8 cellular contexts compared by ENCODE assay signal in the genomic region with DNA sequence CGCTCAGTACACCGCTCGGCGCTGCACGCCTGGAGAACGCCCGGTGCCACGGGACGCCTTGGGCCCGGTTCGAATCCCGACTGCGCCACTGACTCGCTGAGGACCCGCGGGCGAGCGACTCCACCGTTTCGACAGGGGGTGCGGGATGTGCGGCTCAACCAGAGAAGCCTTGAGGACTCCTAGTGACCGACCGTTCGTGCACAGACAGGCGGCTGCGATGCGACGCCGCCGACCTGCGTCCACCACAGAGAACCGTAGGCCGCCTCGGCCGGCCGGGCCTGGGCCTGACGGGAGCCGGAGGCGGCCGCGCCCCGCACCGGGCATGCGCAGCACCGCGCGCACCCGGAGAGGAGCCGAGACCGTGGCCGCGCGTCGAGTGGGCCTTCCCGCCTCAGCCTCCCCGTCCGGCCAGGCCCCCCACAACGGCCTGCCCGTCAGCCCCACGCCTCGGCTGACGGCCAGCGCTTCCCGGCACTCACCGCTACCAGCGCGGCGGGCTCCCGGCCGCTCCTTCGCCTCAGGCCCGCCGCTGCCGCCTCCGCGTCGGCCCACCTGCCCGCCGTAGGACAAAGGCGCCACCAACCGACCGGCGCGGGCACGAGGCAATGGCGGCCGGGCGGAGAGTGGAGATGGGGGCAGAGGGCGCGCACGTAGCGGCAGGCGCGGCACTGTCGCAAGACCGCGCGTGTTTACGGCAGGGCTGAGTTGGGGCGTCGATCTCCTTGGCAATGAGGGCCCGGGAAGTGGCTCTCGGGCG. TPM values are rescaled to one million over a fixed set of nuclear protein-coding genes. Genes with fewer than 3 reads are reported as not detected.
DNase-seq lines count a peak whose midpoint lies in the region; ATAC-seq and TF ChIP-seq lines count a peak whose summit lies in the region.

A gene (minus strand): TSS at position 625 of the 757 bp plus-strand sequence. CDS start 10,538 bp downstream, outside the sequence.

- H3K4me1 ChIP-seq in muscle layer of duodenum (ENCODE audit: control insufficient read depth in 1 of 2, insufficient read depth in 2 of 2, low read length in 2 of 2) = peaks cover 26 to 33% of the 10 kb centered on the region in 2 donors

- DNase-seq in DMS53 treated with DMSO at 0.1 percent for 48 hours (lab: John Stamatoyannopoulos, UW; ENCODE audit: unreplicated experiment) (peak; percentile 93), KG1 (lab: John Stamatoyannopoulos, UW) (peak; percentile 89)
- DNase-seq in activated T-cell treated with anti-CD3 and anti-CD28 coated beads, Interleukin-2, amount 50 U/mL, for 4 hours = peak; percentile 89
- peak; percentile 89 to 94 for DNase-seq in stimulated activated CD8-positive, alpha-beta memory T cell treated with anti-CD3 and anti-CD28 coated beads, Interleukin-7, amount 100 ng/mL, for 4 hours (ENCODE audit: low read depth in 2 of 2)

- peak within 1 kb of the TSS; percentile 91 for H3K4me3 Mint-ChIP-seq in activated T-cell treated with anti-CD3 and anti-CD28 coated beads, Interleukin-2, amount 50 U/mL, for 4 hours

- no peaks in the 10 kb centered on the region for H3K27me3 ChIP-seq in muscle layer of duodenum (ENCODE audit: low read depth, low read length)

- no peaks in the 10 kb centered on the region for H3K9me3 ChIP-seq in muscle layer of duodenum (ENCODE audit: control insufficient read depth in 1 of 2, low read length in 2 of 2)

- no peaks in the 10 kb centered on the region for H3K9me3 Mint-ChIP-seq in activated T-cell treated with anti-CD3 and anti-CD28 coated beads, Interleukin-2, amount 50 U/mL, for 4 hours

- peaks cover 2% of the 10 kb centered on the region for H3K36me3 Mint-ChIP-seq in activated T-cell treated with anti-CD3 and anti-CD28 coated beads, Interleukin-2, amount 50 U/mL, for 4 hours (ENCODE audit: insufficient read depth)

- peak within 1 kb of the TSS; percentile 76 for H3K27ac ChIP-seq in muscle layer of duodenum (ENCODE audit: low read length)

- H3K27me3 Mint-ChIP-seq in activated T-cell treated with anti-CD3 and anti-CD28 coated beads, Interleukin-2, amount 50 U/mL, for 4 hours (ENCODE audit: low read depth) = no peaks in the 10 kb centered on the region

- H3K36me3 ChIP-seq in muscle layer of duodenum (ENCODE audit: control insufficient read depth in 1 of 2, insufficient read depth in 2 of 2, low read length in 2 of 2) = no peaks in the 10 kb centered on the region

- ATAC-seq in GM21723 (IDR thresholded peaks at IDR 0.05; ENCODE audit: unreplicated experiment) = peak; percentile 84
- ATAC-seq in activated T-cell treated with anti-CD3 and anti-CD28 coated beads, Interleukin-2, amount 50 U/mL, for 4 hours = peak; percentile 85 to 88
- peak; percentile 98 for ATAC-seq in esophagus mucosa

- peak within 1 kb of the TSS; percentile 80 to 86 for H3K4me3 ChIP-seq in muscle layer of duodenum (ENCODE audit: low read depth in 1 of 2, low read length in 2 of 2)

- peaks cover 50% of the 10 kb centered on the region for H3K4me1 Mint-ChIP-seq in activated T-cell treated with anti-CD3 and anti-CD28 coated beads, Interleukin-2, amount 50 U/mL, for 4 hours (ENCODE audit: low read depth)

TF ChIP-seq in PFSK-1, 5 proteins besides CTCF, POLR2A, EP300 and RAD21:
- peak; percentile 90 for TF ChIP-seq TAF1 (IDR thresholded peaks at IDR 0.05; ENCODE audit: borderline replicate concordance, insufficient read depth, low read length)
- TF ChIP-seq FOXP2 (optimal IDR thresholded peaks at IDR 0.05; ENCODE audit: borderline replicate concordance, extremely low read depth, extremely low read length, insufficient read depth) = peak; percentile 99
- peak; percentile 86 for TF ChIP-seq POLR2AphosphoS5 (IDR thresholded peaks at IDR 0.05; ENCODE audit: low read depth, low read length)
- TF ChIP-seq, protein P1, sequence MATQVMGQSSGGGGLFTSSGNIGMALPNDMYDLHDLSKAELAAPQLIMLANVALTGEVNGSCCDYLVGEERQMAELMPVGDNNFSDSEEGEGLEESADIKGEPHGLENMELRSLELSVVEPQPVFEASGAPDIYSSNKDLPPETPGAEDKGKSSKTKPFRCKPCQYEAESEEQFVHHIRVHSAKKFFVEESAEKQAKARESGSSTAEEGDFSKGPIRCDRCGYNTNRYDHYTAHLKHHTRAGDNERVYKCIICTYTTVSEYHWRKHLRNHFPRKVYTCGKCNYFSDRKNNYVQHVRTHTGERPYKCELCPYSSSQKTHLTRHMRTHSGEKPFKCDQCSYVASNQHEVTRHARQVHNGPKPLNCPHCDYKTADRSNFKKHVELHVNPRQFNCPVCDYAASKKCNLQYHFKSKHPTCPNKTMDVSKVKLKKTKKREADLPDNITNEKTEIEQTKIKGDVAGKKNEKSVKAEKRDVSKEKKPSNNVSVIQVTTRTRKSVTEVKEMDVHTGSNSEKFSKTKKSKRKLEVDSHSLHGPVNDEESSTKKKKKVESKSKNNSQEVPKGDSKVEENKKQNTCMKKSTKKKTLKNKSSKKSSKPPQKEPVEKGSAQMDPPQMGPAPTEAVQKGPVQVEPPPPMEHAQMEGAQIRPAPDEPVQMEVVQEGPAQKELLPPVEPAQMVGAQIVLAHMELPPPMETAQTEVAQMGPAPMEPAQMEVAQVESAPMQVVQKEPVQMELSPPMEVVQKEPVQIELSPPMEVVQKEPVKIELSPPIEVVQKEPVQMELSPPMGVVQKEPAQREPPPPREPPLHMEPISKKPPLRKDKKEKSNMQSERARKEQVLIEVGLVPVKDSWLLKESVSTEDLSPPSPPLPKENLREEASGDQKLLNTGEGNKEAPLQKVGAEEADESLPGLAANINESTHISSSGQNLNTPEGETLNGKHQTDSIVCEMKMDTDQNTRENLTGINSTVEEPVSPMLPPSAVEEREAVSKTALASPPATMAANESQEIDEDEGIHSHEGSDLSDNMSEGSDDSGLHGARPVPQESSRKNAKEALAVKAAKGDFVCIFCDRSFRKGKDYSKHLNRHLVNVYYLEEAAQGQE (IDR thresholded peaks at IDR 0.05; ENCODE audit: insufficient read depth in 1 of 2, low read depth in 2 of 2, low read length in 2 of 2) = peak; percentile 5 to 55; a peak in 2 of 4 replicates
- 0 out of 2 replicates have a peak, but pooled peaks have one; percentile 78 for TF ChIP-seq SIN3A (IDR thresholded peaks at IDR 0.05; ENCODE audit: borderline replicate concordance, insufficient read depth, low read length)

RNA-seq across cellular contexts. Expression of the gene that starts here (rescaled TPM):
- polyA plus RNA-seq in PFSK-1 (2012; ENCODE audit: insufficient read length, low read depth) = 21.5 TPM
- total RNA-seq in activated T-cell treated with anti-CD3 and anti-CD28 coated beads, Interleukin-2, amount 50 U/mL, for 4 hours = 10 to 100 TPM; 38.2 to 45.0 (median 43.3) TPM
- 14.3 TPM for total RNA-seq in esophagus mucosa

Comparison
In these comparisons a context has a peak if more than half of its experiments do, and no peak if none do; other contexts are left out.
1. Peak in every context shown above with its lines: DNase-seq, ATAC-seq, H3K4me3 ChIP-seq and H3K27ac ChIP-seq.